Comparison of ENCODE assay signal across 16 cellular contexts in the genomic region with DNA sequence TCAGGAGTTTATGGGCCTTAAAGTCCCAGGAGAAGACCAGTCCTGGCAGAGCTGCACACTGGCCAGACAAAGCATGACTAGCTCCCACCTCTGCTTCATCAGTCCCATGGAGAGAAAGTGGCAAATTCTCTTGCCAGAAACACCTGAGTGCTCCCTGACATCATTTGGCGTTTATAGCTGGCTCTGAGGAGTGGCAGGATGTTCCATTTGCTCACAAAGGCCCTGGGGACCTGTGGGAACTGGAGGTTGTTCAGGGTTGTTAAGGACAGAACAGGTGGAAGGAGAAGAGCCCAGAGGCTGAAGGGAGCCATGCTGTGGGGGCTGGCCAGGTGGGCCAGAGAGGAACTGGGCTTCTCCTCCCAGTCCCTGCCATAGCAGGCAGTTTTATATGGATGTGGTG. TPM values are rescaled to one million over a fixed set of nuclear protein-coding genes. Genes with fewer than 3 reads are reported as not detected.
DNase-seq lines count a peak whose midpoint lies in the region; ATAC-seq, FAIRE-seq and TF ChIP-seq lines count a peak whose summit lies in the region.
"Had no signal": no experiment of that assay in that cellular context is flagged by ENCODE, and none has a peak within 500 bp of the region (broad histone marks: within the 10 kb centered on the region; RNA-seq: fewer than 3 reads in every experiment).

No MANE protein-coding gene starts in this region.

- no peaks in the 10 kb centered on the region for H3K27me3 ChIP-seq in body of pancreas
- H3K27me3 ChIP-seq in keratinocyte (ENCODE audit: control insufficient read depth, extremely low read depth, insufficient read depth, low read length) = no peaks in the 10 kb centered on the region
- no peaks in the 10 kb centered on the region for H3K27me3 ChIP-seq in naive thymus-derived CD4-positive, alpha-beta T cell (ENCODE audit: control insufficient read depth in 2 of 2, insufficient read depth in 2 of 2, low read length in 2 of 2)
- H3K27me3 ChIP-seq in GM23338 (ENCODE audit: insufficient read depth) = no peaks in the 10 kb centered on the region
- H3K27me3 ChIP-seq: neural progenitor cell had no signal

- no peak for FAIRE-seq in keratinocyte (lab: Jason Lieb, UNC)
- FAIRE-seq: endometrium, HTR-8/SVneo had no signal

- H3K4me2 ChIP-seq in keratinocyte (ENCODE audit: control insufficient read depth, extremely low read depth, insufficient read depth, low read depth, low read length) (peak overlapping the region; percentile 4), GM23338 (no peak overlapping the region)
- H3K4me2 ChIP-seq: neural progenitor cell had no signal

- H3K4me1 ChIP-seq in body of pancreas (peaks cover 41% of the 10 kb centered on the region), keratinocyte (ENCODE audit: control insufficient read depth, extremely low read depth, insufficient read depth, low read length) (peaks cover 43% of the 10 kb centered on the region), GM23338 (ENCODE audit: insufficient read depth) (peaks cover 13% of the 10 kb centered on the region)
- H3K4me1 ChIP-seq in naive thymus-derived CD4-positive, alpha-beta T cell (ENCODE audit: control insufficient read depth in 2 of 2, insufficient read depth in 2 of 2, low read length in 2 of 2) = peaks cover 0 to 12% of the 10 kb centered on the region in 2 donors
- H3K4me1 ChIP-seq: HAP-1 had no signal

- dilution Hi-C loops in keratinocyte (cut with MboI; ENCODE audit: extremely low pct_ligation_motif_present, low sequenced_read_pairs) = no loop called here

- no peaks in the 10 kb centered on the region for H3K36me3 Mint-ChIP-seq in naive thymus-derived CD4-positive, alpha-beta T cell
- no peaks in the 10 kb centered on the region; the same call in 2 of the 3 replicates for H3K36me3 Mint-ChIP-seq in GM23338 (ENCODE audit: low read depth)
- H3K36me3 Mint-ChIP-seq: neural progenitor cell had no signal

- H3K36me3 ChIP-seq in body of pancreas (replicated peaks in 1 of 2; ENCODE audit: insufficient read depth in 1 of 2, low read depth in 2 of 2) (no peaks in the 10 kb centered on the region), keratinocyte (ENCODE audit: control insufficient read depth in 2 of 2, extremely low read depth in 1 of 2, insufficient read depth in 2 of 2, low read length in 2 of 2) (no peaks in the 10 kb centered on the region), GM23338 (ENCODE audit: insufficient read depth) (no peaks in the 10 kb centered on the region)
- H3K36me3 ChIP-seq in naive thymus-derived CD4-positive, alpha-beta T cell (ENCODE audit: control insufficient read depth in 2 of 3, insufficient read depth in 3 of 3, low read length in 3 of 3) = no peaks in the 10 kb centered on the region
- H3K36me3 ChIP-seq: HAP-1, neural progenitor cell had no signal

- WGBS in body of pancreas, 2 donors = 33 to 56% methylated on average over 1 of the region's 1 CpG

- no peaks in the 10 kb centered on the region for H3K27me3 Mint-ChIP-seq in naive thymus-derived CD4-positive, alpha-beta T cell
- H3K27me3 Mint-ChIP-seq in GM23338 (ENCODE audit: insufficient read depth, low read depth, poor library complexity) = peaks cover 15% of the 10 kb centered on the region
- H3K27me3 Mint-ChIP-seq: activated CD4-positive, alpha-beta T cell treated with anti-CD3 and anti-CD28 coated beads, Interleukin-2, amount 10 ng/mL, durations not matched to agents 24 days and 14 days had no signal

- H3F3A ChIP-seq in GM23338 (replicated peaks; ENCODE audit: low read depth) = no peaks in the 10 kb centered on the region

- ATAC-seq in Right ventricle myocardium inferior (peak; percentile 12), body of pancreas (peak; percentile 17), GM23338 (no peak), GM21529 (IDR thresholded peaks at IDR 0.05; ENCODE audit: unreplicated experiment) (no peak)
- no peak for ATAC-seq in naive thymus-derived CD4-positive, alpha-beta T cell
- ATAC-seq: activated T-cell treated with anti-CD3 and anti-CD28 coated beads, Interleukin-2, amount 50 U/mL, for 72 hours had no signal

- CTCF ChIA-PET in naive thymus-derived CD4-positive, alpha-beta T cell (lab: Charles Lee) = no interaction called here

- H3K27ac ChIP-seq in body of pancreas (no peak overlapping the region), keratinocyte (ENCODE audit: control insufficient read depth, insufficient read depth, low read length) (no peak overlapping the region), GM23338 (ENCODE audit: low read depth) (no peak overlapping the region)
- H3K27ac ChIP-seq in naive thymus-derived CD4-positive, alpha-beta T cell (ENCODE audit: low read depth, low read length) = no peak overlapping the region
- H3K27ac ChIP-seq: neural progenitor cell had no signal

- POLR2A ChIA-PET in naive thymus-derived CD4-positive, alpha-beta T cell (lab: Charles Lee) = no interaction called here

- no peak overlapping the region for H3K4me3 ChIP-seq in body of pancreas
- H3K4me3 ChIP-seq in keratinocyte (ENCODE audit: control insufficient read depth in 2 of 3, extremely low read depth in 1 of 3, insufficient read depth in 2 of 3, low read depth in 1 of 3, low read length in 3 of 3) = no peak overlapping the region
- no peak overlapping the region for H3K4me3 ChIP-seq in naive thymus-derived CD4-positive, alpha-beta T cell (ENCODE audit: low read length)
- no peak overlapping the region for H3K4me3 ChIP-seq in GM23338
- H3K4me3 ChIP-seq: HAP-1, neural progenitor cell had no signal

- H3K9me1 ChIP-seq in keratinocyte (ENCODE audit: control insufficient read depth, extremely low read depth, insufficient read depth, low read length) = no peaks in the 10 kb centered on the region

- no peak overlapping the region for H3K4me3 Mint-ChIP-seq in naive thymus-derived CD4-positive, alpha-beta T cell
- no peak overlapping the region for H3K4me3 Mint-ChIP-seq in GM23338
- H3K4me3 Mint-ChIP-seq: activated CD4-positive, alpha-beta T cell treated with anti-CD3 and anti-CD28 coated beads, Interleukin-2, amount 10 ng/mL, durations not matched to agents 24 days and 14 days; activated T-cell treated with anti-CD3 and anti-CD28 coated beads, Interleukin-2, amount 50 U/mL, for 72 hours; neural progenitor cell had no signal

- H3K9me3 Mint-ChIP-seq in naive thymus-derived CD4-positive, alpha-beta T cell = no peaks in the 10 kb centered on the region
- no peaks in the 10 kb centered on the region; the same call in 2 of the 3 replicates for H3K9me3 Mint-ChIP-seq in GM23338
- H3K9me3 Mint-ChIP-seq: activated CD4-positive, alpha-beta T cell treated with anti-CD3 and anti-CD28 coated beads, Interleukin-2, amount 10 ng/mL, durations not matched to agents 24 days and 14 days; activated T-cell treated with anti-CD3 and anti-CD28 coated beads, Interleukin-2, amount 50 U/mL, for 72 hours; neural progenitor cell had no signal

- H3K9me3 ChIP-seq in body of pancreas (no peaks in the 10 kb centered on the region), keratinocyte (ENCODE audit: control insufficient read depth, low read depth, low read length) (no peaks in the 10 kb centered on the region)
- no peaks in the 10 kb centered on the region for H3K9me3 ChIP-seq in naive thymus-derived CD4-positive, alpha-beta T cell (ENCODE audit: control insufficient read depth in 2 of 3, low read length in 3 of 3)
- H3K9me3 ChIP-seq: HAP-1 had no signal

- intact Hi-C loops in Right ventricle myocardium inferior (cut with DNase I) = no loop called here
- intact Hi-C loops in cardiac septum (cut with DNase I) = loop anchor here (1.0 kb wide), 1 partner anchor 19 kb away; no protein-coding TSS in a partner anchor
- intact Hi-C loops in body of pancreas (cut with DNase I) = no loop called here
- intact Hi-C loops in naive thymus-derived CD4-positive, alpha-beta T cell (cut with micrococcal nuclease) = no loop called here

- H3K79me2 ChIP-seq in keratinocyte (ENCODE audit: control insufficient read depth, insufficient read depth, low read length) = no peaks in the 10 kb centered on the region
- no peaks in the 10 kb centered on the region for H3K79me2 ChIP-seq in GM23338 (replicated peaks; ENCODE audit: insufficient read depth)

- H4K20me1 ChIP-seq in keratinocyte (ENCODE audit: control insufficient read depth, extremely low read depth, insufficient read depth, low read length) = no peaks in the 10 kb centered on the region
- no peaks in the 10 kb centered on the region; the same call in 1 of the 2 replicates for H4K20me1 ChIP-seq in GM23338 (replicated peaks; ENCODE audit: insufficient read depth)

- no peak overlapping the region for H3K9ac ChIP-seq in keratinocyte (ENCODE audit: control insufficient read depth, extremely low read depth, insufficient read depth, low read length)
- H3K9ac ChIP-seq: neural progenitor cell had no signal

- peaks cover 0 to 8% (median 0%) of the 10 kb centered on the region in 7 donors for H3K4me1 Mint-ChIP-seq in naive thymus-derived CD4-positive, alpha-beta T cell
- peaks cover 36% of the 10 kb centered on the region for H3K4me1 Mint-ChIP-seq in GM23338

- no peak overlapping the region for H3K27ac Mint-ChIP-seq in naive thymus-derived CD4-positive, alpha-beta T cell
- no peak overlapping the region for H3K27ac Mint-ChIP-seq in GM23338
- H3K27ac Mint-ChIP-seq: activated CD4-positive, alpha-beta T cell treated with anti-CD3 and anti-CD28 coated beads, Interleukin-2, amount 10 ng/mL, durations not matched to agents 24 days and 14 days; activated T-cell treated with anti-CD3 and anti-CD28 coated beads, Interleukin-2, amount 50 U/mL, for 72 hours; neural progenitor cell had no signal

- H2AFZ ChIP-seq in keratinocyte (ENCODE audit: control insufficient read depth, low read length) (no peak overlapping the region), GM23338 (no peak overlapping the region)
- H2AFZ ChIP-seq: neural progenitor cell had no signal

- DNase-seq in Right ventricle myocardium inferior (ENCODE audit: missing footprints) (no peak), cardiac septum (ENCODE audit: low spot score) (no peak), body of pancreas (no peak), keratinocyte (ENCODE audit: low read depth, low spot score) (no peak), AG08395 (ENCODE audit: low spot score) (no peak), GM23338 (ENCODE audit: low spot score) (no peak)
- DNase-seq in naive thymus-derived CD4-positive, alpha-beta T cell = no peak
- DNase-seq: activated CD4-positive, alpha-beta T cell treated with anti-CD3 and anti-CD28 coated beads, Interleukin-2, amount 10 ng/mL, durations not matched to agents 24 days and 14 days; activated T-cell treated with anti-CD3 and anti-CD28 coated beads, Interleukin-2, amount 50 U/mL, for 72 hours; glutamatergic neuron; T-helper 1 cell had no signal

- TF ChIP-seq POLR2A in body of pancreas (IDR thresholded peaks at IDR 0.05) = no peak

- H3K9me2 ChIP-seq in GM23338 (ENCODE audit: insufficient read depth) = peaks cover 16% of the 10 kb centered on the region; the same call in 1 of the 2 replicates

- TF ChIP-seq CTCF in body of pancreas (IDR thresholded peaks at IDR 0.05) = no peak
- no peak for TF ChIP-seq CTCF in keratinocyte (optimal IDR thresholded peaks at IDR 0.05 in 1 of 3, IDR thresholded peaks at IDR 0.05 in 1 of 3, conservative IDR thresholded peaks at IDR 0.05 in 1 of 3; ENCODE audit: extremely low read depth in 1 of 3, insufficient read depth in 2 of 3, low read length in 3 of 3)
- TF ChIP-seq CTCF in GM23338 (conservative IDR thresholded peaks at IDR 0.05; ENCODE audit: low read depth in 2 of 2) = no peak

RNA-seq across cellular contexts. Expression of a gene that starts 56.1 kb away (rescaled TPM):
- 2,083 TPM for total RNA-seq in Right ventricle myocardium inferior
- 1,531 TPM for total RNA-seq in cardiac septum
- 1,000 to 10,000 TPM in 1 of 2 donors, 100 to 1,000 TPM in 1; 452 to 1,069 TPM for total RNA-seq in body of pancreas
- 1,858 to 4,257 TPM (median 3,899 TPM) in 3 replicates for polyA plus RNA-seq in keratinocyte
- 4,600 TPM for polyA plus RNA-seq in keratinocyte (2011; ENCODE audit: low read depth)
- polyA plus RNA-seq in keratinocyte (2011; cell fraction: cytosol; rRNA removed) = 2,058 and 2,504 TPM in 2 replicates
- polyA plus RNA-seq in keratinocyte (2011; cell fraction: nucleus; rRNA removed) = 771 and 780 TPM in 2 replicates
- polyA plus RNA-seq in keratinocyte (2012; ENCODE audit: low replicate concordance) = 4,782 and 6,727 TPM in 2 replicates
- polyA minus RNA-seq in keratinocyte = 404 to 934 TPM (median 861 TPM) in 3 replicates
- polyA minus RNA-seq in keratinocyte (2011; cell fraction: cytosol; rRNA and poly(A)+ RNA removed) = 1,907 TPM
- polyA minus RNA-seq in keratinocyte (2011; cell fraction: nucleus; rRNA and poly(A)+ RNA removed) = 202 and 323 TPM in 2 replicates
- 1,000 to 10,000 TPM; 2,173 to 3,712 (median 3,236) TPM for total RNA-seq in naive thymus-derived CD4-positive, alpha-beta T cell
- polyA plus RNA-seq in naive thymus-derived CD4-positive, alpha-beta T cell = 1,000 to 10,000 TPM; 3,585 to 4,840 TPM
- 879 and 1,118 TPM in 2 replicates for total RNA-seq in GM23338 (2014; rRNA removed; shearing (Covaris generic))
- 5,036 and 5,564 TPM in 2 replicates for polyA plus RNA-seq in GM23338 (2016; fragmentation: Nextera tagmentation; extraction: Ambion mirVana)

Comparison
In these comparisons a context has a peak if more than half of its experiments do, and no peak if none do; other contexts are left out.
1. ATAC-seq: peak in Right ventricle myocardium inferior (single experiment) and body of pancreas (single experiment); none in naive thymus-derived CD4-positive, alpha-beta T cell (single experiment), GM23338 (single experiment) and GM21529 (single experiment).